Comparison of ENCODE assay signal across 9 cellular contexts in genomic region chr4:147731611-147732515, GRCh38. TPM values are rescaled to one million over a fixed set of nuclear protein-coding genes. Genes with fewer than 3 reads are reported as not detected.
DNase-seq lines count a peak whose midpoint lies in the region; ATAC-seq, FAIRE-seq and TF ChIP-seq lines count a peak whose summit lies in the region.
"Had no signal": no experiment of that assay in that cellular context is flagged by ENCODE, and none has a peak within 500 bp of the region (broad histone marks: within the 10 kb centered on the region; RNA-seq: fewer than 3 reads in every experiment).

TSS of gene ARHGAP10 (plus strand) at chr4:147732088. CDS start at chr4:147732302, 214 bp downstream.

- H3K27ac ChIP-seq in C4-2B (peak within 1 kb of the TSS; percentile 86), pancreas (peak within 1 kb of the TSS; percentile 55 to 86 (median 78)), thyroid gland (peak within 1 kb of the TSS; percentile 93 to 94 (median 93))

- H3K27me3 ChIP-seq in pancreas (no peaks in the 10 kb centered on the region), thyroid gland (no peaks in the 10 kb centered on the region)

- H3K36me3 ChIP-seq in pancreas (no peaks in the 10 kb centered on the region), thyroid gland (no peaks in the 10 kb centered on the region)

- DNase-seq in GM19239 (ENCODE audit: insufficient read length, low spot score) = peak; percentile 44
- peak; percentile 50 for DNase-seq in SK-MEL-5 (ENCODE audit: low read depth, low spot score)
- peak; percentile 75 for DNase-seq in activated naive CD4-positive, alpha-beta T cell treated with anti-CD3 and anti-CD28 coated beads, Interleukin-2, amount 50 U/mL, for 16 hours
- no peak for DNase-seq in glomerular endothelial cell (ENCODE audit: extremely low read depth, low read depth, low spot score)
- peak; percentile 57 to 86 (median 73) for DNase-seq in pancreas
- DNase-seq in thyroid gland = peak; percentile 77 to 78

- FAIRE-seq in GM19239 (lab: Jason Lieb, UNC) (peak; percentile 77), pancreas (lab: Jason Lieb, UNC) (no peak)
- FAIRE-seq: islet of Langerhans had no signal

- TF ChIP-seq CTCF in C4-2B (conservative IDR thresholded peaks at IDR 0.05) (no peak), pancreas (IDR thresholded peaks at IDR 0.05) (no peak), thyroid gland (IDR thresholded peaks at IDR 0.05) (no peak)

- 0 to 1% methylated on average over 83 to 104 of the region's 104 CpGs for WGBS in pancreas, 2 donors
- WGBS in thyroid gland, 2 donors = 0 to 1% methylated on average over 41 to 66 of the region's 104 CpGs

- in situ Hi-C loops in SK-MEL-5 (cut with HindIII; ENCODE audit: low pct_unique_long_range_greater_than_20kb, low sequenced_read_pairs) = no loop called here

- H3K4me3 ChIP-seq in pancreas (peak within 1 kb of the TSS; percentile 45 to 93 (median 76)), thyroid gland (replicated peaks in 1 of 3) (peak within 1 kb of the TSS; percentile 70 to 77 (median 70))

- H3K9me3 ChIP-seq in pancreas = no peaks in the 10 kb centered on the region
- no peaks in the 10 kb centered on the region for H3K9me3 ChIP-seq in thyroid gland

- ATAC-seq in HG03439 (IDR thresholded peaks at IDR 0.05; ENCODE audit: unreplicated experiment) (peak; percentile 68), pancreas (peak; percentile 79 to 87 (median 81))

- peak in 1 of 2 donors; percentile 73 for TF ChIP-seq POLR2A in thyroid gland (IDR thresholded peaks at IDR 0.05)

- H3K4me1 ChIP-seq in pancreas (peaks cover 5 to 21% (median 7%) of the 10 kb centered on the region in 3 donors), thyroid gland (peaks cover 9 to 34% of the 10 kb centered on the region in 2 donors)

- intact Hi-C loops in pancreas (cut with DNase I) = no loop called here
- intact Hi-C loops in thyroid gland (cut with DNase I) = no loop called here

RNA-seq across cellular contexts. Expression of gene ARHGAP10, which starts in this region (rescaled TPM):
- 3.2 and 5.0 TPM in 2 replicates for total RNA-seq in SK-MEL-5 (2014; rRNA removed; shearing (Covaris generic))
- polyA plus RNA-seq in SK-MEL-5 (2015; cell fraction: cytosol; rRNA removed) = 4.6 and 7.1 TPM in 2 replicates
- 1.4 and 3.4 TPM in 2 replicates for polyA plus RNA-seq in SK-MEL-5 (2015; cell fraction: nucleus; rRNA removed)
- total RNA-seq in glomerular endothelial cell = 16.7 and 27.0 TPM in 2 replicates
- 10 to 100 TPM in 2 of 6 donors, 1 to 10 TPM in 4; 6.6 to 14.8 (median 9.8) TPM for total RNA-seq in pancreas
- 1 to 10 TPM; 6.3 to 6.5 TPM for polyA plus RNA-seq in pancreas
- 10 to 100 TPM; 39.5 to 78.4 (median 42.0) TPM for total RNA-seq in thyroid gland
